ENCODE assay signal across 11 cellular contexts in the genomic region with DNA sequence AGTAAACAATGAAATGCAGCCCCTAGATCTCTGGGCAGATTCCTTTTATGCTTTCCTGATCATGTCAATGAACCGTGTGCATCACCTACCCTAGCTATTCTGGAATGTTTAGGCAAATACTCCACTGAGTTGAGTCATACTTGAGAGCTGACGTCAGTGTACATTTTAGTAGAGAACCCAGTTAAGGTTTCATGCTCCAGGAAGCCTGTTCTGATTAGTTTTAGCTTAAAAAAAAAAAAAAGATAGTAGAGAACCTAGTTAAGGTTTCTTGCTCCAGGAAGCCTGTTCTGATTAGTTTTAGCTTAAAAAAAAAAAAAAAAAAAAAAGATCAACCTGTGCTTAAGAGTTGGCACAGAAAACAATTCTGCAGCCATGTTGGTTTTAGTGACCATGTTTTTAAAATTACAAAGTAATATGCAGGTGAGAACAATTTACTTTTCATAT. TPM values are rescaled to one million over a fixed set of nuclear protein-coding genes. Genes with fewer than 3 reads are reported as not detected.
DNase-seq lines count a peak whose midpoint lies in the region; ATAC-seq, FAIRE-seq and TF ChIP-seq lines count a peak whose summit lies in the region.
"Had no signal": no experiment of that assay in that cellular context is flagged by ENCODE, and none has a peak within 500 bp of the region (broad histone marks: within the 10 kb centered on the region; RNA-seq: fewer than 3 reads in every experiment).

No MANE protein-coding gene starts in this region.

- H3K4me3 ChIP-seq in astrocyte (ENCODE audit: insufficient read depth, low read depth, low read length) (peak overlapping the region; percentile 4), kidney epithelial cell (ENCODE audit: low read depth, low read length) (no peak overlapping the region), transverse colon (no peak overlapping the region), MG63 (no peak overlapping the region), endodermal cell (ENCODE audit: low read length) (no peak overlapping the region)

- in situ Hi-C loops in transverse colon (cut with MboI; ENCODE audit: low pct_ligation_motif_present in 1 of 4, low pct_unique_long_range_greater_than_20kb in 1 of 4, low sequenced_read_pairs in 3 of 4): no loop called here

- TF ChIP-seq EP300 in transverse colon (IDR thresholded peaks at IDR 0.05; ENCODE audit: low read depth): no peak

- no peaks in the 10 kb centered on the region for H3K9me3 Mint-ChIP-seq in astrocyte (ENCODE audit: unreplicated experiment)
- H3K9me3 Mint-ChIP-seq in endodermal cell: no peaks in the 10 kb centered on the region

- TF ChIP-seq CTCF in astrocyte (IDR thresholded peaks at IDR 0.05; ENCODE audit: insufficient read depth, low read depth, low read length) (no peak), kidney epithelial cell (IDR thresholded peaks at IDR 0.05; ENCODE audit: insufficient read depth, low read length, poor library complexity, severe bottlenecking) (no peak), transverse colon (IDR thresholded peaks at IDR 0.05) (no peak), endodermal cell (conservative IDR thresholded peaks at IDR 0.05) (no peak)

- H3K36me3 ChIP-seq in astrocyte (ENCODE audit: insufficient read depth, low read length): no peaks in the 10 kb centered on the region
- no peaks in the 10 kb centered on the region for H3K36me3 ChIP-seq in kidney epithelial cell (ENCODE audit: control insufficient read depth, insufficient read depth, low read length)
- no peaks in the 10 kb centered on the region for H3K36me3 ChIP-seq in transverse colon
- no peaks in the 10 kb centered on the region for H3K36me3 ChIP-seq in MG63
- H3K36me3 ChIP-seq in endodermal cell (ENCODE audit: control insufficient read depth, insufficient read depth, low read length): no peaks in the 10 kb centered on the region

- H3K9ac ChIP-seq in astrocyte (ENCODE audit: low read length) (peak overlapping the region; percentile 20), endodermal cell (ENCODE audit: extremely low read depth, low read length, poor library complexity, severe bottlenecking) (no peak overlapping the region)

- peak; percentile 17 for FAIRE-seq in astrocyte (lab: Jason Lieb, UNC)

- H3K4me1 Mint-ChIP-seq in astrocyte (ENCODE audit: low read depth, unreplicated experiment): peaks cover 10% of the 10 kb centered on the region
- peaks cover 13% of the 10 kb centered on the region for H3K4me1 Mint-ChIP-seq in endodermal cell

- no peak overlapping the region for H3K4me3 Mint-ChIP-seq in astrocyte (ENCODE audit: unreplicated experiment)
- H3K4me3 Mint-ChIP-seq in endodermal cell: no peak overlapping the region

- H3K9me3 ChIP-seq in astrocyte (ENCODE audit: insufficient read depth, low read depth, low read length) (no peaks in the 10 kb centered on the region), transverse colon (no peaks in the 10 kb centered on the region), MG63 (no peaks in the 10 kb centered on the region), endodermal cell (ENCODE audit: control insufficient read depth, low read length) (no peaks in the 10 kb centered on the region)

- H3K4me1 ChIP-seq in astrocyte (ENCODE audit: insufficient read depth, low read length) (peaks cover 12% of the 10 kb centered on the region), transverse colon (peaks cover 0 to 33% (median 21%) of the 10 kb centered on the region in 4 donors), endodermal cell (ENCODE audit: control insufficient read depth, insufficient read depth, low read length) (no peaks in the 10 kb centered on the region)

- no peaks in the 10 kb centered on the region for H3K36me3 Mint-ChIP-seq in astrocyte (ENCODE audit: low read depth, unreplicated experiment)
- no peaks in the 10 kb centered on the region for H3K36me3 Mint-ChIP-seq in endodermal cell (ENCODE audit: low read depth)

- intact Hi-C loops in transverse colon (cut with DNase I; ENCODE audit: low total_unique reads): no loop called here

- peak overlapping the region; percentile 87 for H3K27ac Mint-ChIP-seq in astrocyte (ENCODE audit: unreplicated experiment)
- H3K27ac Mint-ChIP-seq in endodermal cell: no peak overlapping the region

- H3K27me3 Mint-ChIP-seq in astrocyte (ENCODE audit: low read depth, unreplicated experiment) (no peaks in the 10 kb centered on the region), endodermal cell (ENCODE audit: insufficient read depth) (no peaks in the 10 kb centered on the region)

- peak; percentile 47 for DNase-seq in NCI-H2029 (lab: John Stamatoyannopoulos, UW)
- no peak for DNase-seq in NCI-H2029 treated with DMSO at 0.1 percent for 48 hours (lab: John Stamatoyannopoulos, UW)
- DNase-seq in astrocyte (ENCODE audit: low read depth): peak; percentile 91
- peak; percentile 96 for DNase-seq in kidney epithelial cell (ENCODE audit: low read depth)
- no peak for DNase-seq in transverse colon
- DNase-seq in MG63: no peak
- DNase-seq in endodermal cell: no peak
- DNase-seq: activated naive CD4-positive, alpha-beta T cell treated with Interleukin-2 at 50 U/mL for 16 hours; NCI-H1436 had no signal

- no peaks in the 10 kb centered on the region for H3K27me3 ChIP-seq in astrocyte (ENCODE audit: insufficient read depth, low read length)
- H3K27me3 ChIP-seq in kidney epithelial cell (ENCODE audit: control insufficient read depth, insufficient read depth, low read length): no peaks in the 10 kb centered on the region
- no peaks in the 10 kb centered on the region for H3K27me3 ChIP-seq in transverse colon
- H3K27me3 ChIP-seq in MG63: no peaks in the 10 kb centered on the region
- no peaks in the 10 kb centered on the region for H3K27me3 ChIP-seq in endodermal cell (ENCODE audit: control insufficient read depth, insufficient read depth, low read length, poor library complexity, severe bottlenecking)

- H4K20me1 ChIP-seq in astrocyte (ENCODE audit: insufficient read depth, low read length): peaks cover 6% of the 10 kb centered on the region

- H3K4me2 ChIP-seq in astrocyte (ENCODE audit: low read length): peak overlapping the region; percentile 56

- TF ChIP-seq POLR2A in transverse colon (IDR thresholded peaks at IDR 0.05): no peak

- no peak overlapping the region for H2AFZ ChIP-seq in astrocyte (ENCODE audit: low read depth, low read length)

- H3K27ac ChIP-seq in astrocyte (ENCODE audit: low read depth, low read length): peak overlapping the region; percentile 58
- peak overlapping the region in 3 of 4 donors; percentile 66 to 72 (median 69) for H3K27ac ChIP-seq in transverse colon
- H3K27ac ChIP-seq in endodermal cell (ENCODE audit: low read depth, low read length): no peak overlapping the region
- H3K27ac ChIP-seq: 22Rv1 had no signal

- WGBS in transverse colon (ENCODE audit: low coverage in 1 of 2), 2 donors: 10 to 23% methylated on average over 2 of the region's 2 CpGs
- WGBS in endodermal cell (ENCODE audit: insufficient coverage in 1 of 2, insufficient read length in 1 of 2), 2 experiments: 67 to 70% methylated on average over 1 to 2 of the region's 2 CpGs

- peaks cover 9% of the 10 kb centered on the region for H3K79me2 ChIP-seq in astrocyte (ENCODE audit: insufficient read depth, low read length)

- ATAC-seq in GM18858 (IDR thresholded peaks at IDR 0.05; ENCODE audit: unreplicated experiment): no peak

RNA-seq across cellular contexts. Expression of gene MCU, which starts 3.7 kb away (rescaled TPM):
- total RNA-seq in astrocyte: 29.3 and 31.8 TPM in 2 replicates
- total RNA-seq in kidney epithelial cell: 15.4 and 16.8 TPM in 2 replicates
- 10 to 100 TPM; 25.1 to 82.4 (median 65.1) TPM for total RNA-seq in transverse colon
- 24.5 and 41.3 TPM in 2 replicates for total RNA-seq in MG63 (2014; rRNA removed; shearing (Covaris generic); ENCODE audit: low replicate concordance)
- 10 to 100 TPM; 46.1 to 48.5 TPM for total RNA-seq in endodermal cell
- polyA plus RNA-seq in endodermal cell (2013, experiment 1 of 2): 28.8 TPM
- polyA plus RNA-seq in endodermal cell (2013, experiment 2 of 2): 26.0 TPM

Comparison
In these comparisons a context has a peak if more than half of its experiments do, and no peak if none do; other contexts are left out.
1. DNase-seq: peak in NCI-H2029 (single experiment), astrocyte (single experiment) and kidney epithelial cell (single experiment); none in NCI-H2029 treated with DMSO at 0.1 percent for 48 hours (single experiment), transverse colon (single experiment), MG63 (single experiment) and endodermal cell (single experiment).